In genomic region chr14:104681689-104682074, GRCh38 we compare ENCODE assay signal across 7 cellular contexts. TPM values are rescaled to one million over a fixed set of nuclear protein-coding genes. Genes with fewer than 3 reads are reported as not detected.
DNase-seq lines count a peak whose midpoint lies in the region; ATAC-seq and TF ChIP-seq lines count a peak whose summit lies in the region.

No MANE protein-coding gene starts in this region.

- no peaks in the 10 kb centered on the region for H3K79me2 ChIP-seq in mammary epithelial cell (ENCODE audit: insufficient read depth, low read length)

- H3K27me3 ChIP-seq in HUES6 (ENCODE audit: control insufficient read depth, insufficient read depth, low read length) (no peaks in the 10 kb centered on the region), mammary epithelial cell (ENCODE audit: insufficient read depth, low read length) (no peaks in the 10 kb centered on the region), spleen (replicated peaks in 1 of 7) (peaks cover 0 to 9% (median 0%) of the 10 kb centered on the region in 7 donors)

- ATAC-seq in GM18498 (IDR thresholded peaks at IDR 0.05; ENCODE audit: unreplicated experiment) (no peak), HG02970 (IDR thresholded peaks at IDR 0.05; ENCODE audit: low FRiP score, unreplicated experiment) (no peak)

- H3K36me3 ChIP-seq in HUES6 (ENCODE audit: control insufficient read depth, insufficient read depth, low read length): no peaks in the 10 kb centered on the region
- no peaks in the 10 kb centered on the region for H3K36me3 ChIP-seq in mammary epithelial cell (ENCODE audit: insufficient read depth, low read length)
- H3K36me3 ChIP-seq in spleen: no peaks in the 10 kb centered on the region

- DNase-seq in mammary epithelial cell (peak; percentile 77), iPS-NIHi7 (ENCODE audit: extremely low spot score) (peak; percentile 81), spleen (peak; percentile 88), erythroblast (lab: John Stamatoyannopoulos, UW) (no peak)

- BruUV-seq in mammary epithelial cell (replicated peaks; lab: Mats Ljungman, UMichigan): no TSS peak

- CTCF ChIA-PET in mammary epithelial cell (lab: Charles Lee; ENCODE audit: low non-redundant PET): interaction anchor here (0.9 kb wide), 1 partner anchor 16 kb away, joined by 4 read pairs; no protein-coding TSS in a partner anchor

- H4K20me1 ChIP-seq in mammary epithelial cell (ENCODE audit: insufficient read depth, low read length): no peaks in the 10 kb centered on the region

- WGBS in mammary epithelial cell (ENCODE audit: low coverage, missing lambda C conversion rate): 0% methylated on average over 1 of the region's 11 CpGs
- 45 to 67% (median 63%) methylated on average over 10 to 11 of the region's 11 CpGs for WGBS in spleen, 5 donors

- H3K4me3 ChIP-seq in HUES6 (ENCODE audit: low read depth, low read length) (peak overlapping the region; percentile 49), mammary epithelial cell (replicated peaks in 1 of 3; ENCODE audit: insufficient read depth in 1 of 3, low read depth in 2 of 3, low read length in 3 of 3) (peak overlapping the region in 2 of 3 experiments; percentile 16 to 22), spleen (no peak overlapping the region)

- H3K4me2 ChIP-seq in mammary epithelial cell (ENCODE audit: insufficient read depth, low read depth, low read length): peak overlapping the region; percentile 84

- H3K27ac ChIP-seq in HUES6 (ENCODE audit: low read depth, low read length) (peak overlapping the region; percentile 86; the same call in 1 of the 2 replicates), mammary epithelial cell (ENCODE audit: insufficient read depth, low read depth, low read length) (peak overlapping the region; percentile 93), spleen (peak overlapping the region; percentile 32 to 89 (median 74))

- peaks cover 59% of the 10 kb centered on the region for H3K4me1 ChIP-seq in HUES6 (ENCODE audit: control insufficient read depth, insufficient read depth, low read length)
- peaks cover 59% of the 10 kb centered on the region for H3K4me1 ChIP-seq in mammary epithelial cell (ENCODE audit: insufficient read depth, low read length)
- H3K4me1 ChIP-seq in spleen: peaks cover 30 to 80% (median 59%) of the 10 kb centered on the region in 6 donors

- in situ Hi-C loops in mammary epithelial cell (cut with MboI; ENCODE audit: low sequenced_read_pairs in 2 of 2): no loop called here

- H2AFZ ChIP-seq in mammary epithelial cell (ENCODE audit: low read depth, low read length): peak overlapping the region; percentile 65

- intact Hi-C loops in mammary epithelial cell (cut with micrococcal nuclease) (no loop called here), spleen (cut with DNase I; ENCODE audit: low total_unique reads) (no loop called here)

- dilution Hi-C loops in mammary epithelial cell (cut with HindIII; ENCODE audit: low sequenced_read_pairs): no loop called here

- TF ChIP-seq POLR2A in spleen (IDR thresholded peaks at IDR 0.05) (no peak), erythroblast (IDR thresholded peaks at IDR 0.05; ENCODE audit: low read length) (no peak)

- H3K9me3 ChIP-seq in HUES6 (ENCODE audit: control insufficient read depth, insufficient read depth, low read depth, low read length) (no peaks in the 10 kb centered on the region), mammary epithelial cell (replicated peaks; ENCODE audit: insufficient read depth, low read length) (no peaks in the 10 kb centered on the region), spleen (no peaks in the 10 kb centered on the region)

- H3K9ac ChIP-seq in HUES6 (ENCODE audit: low read length): peak overlapping the region; percentile 83
- H3K9ac ChIP-seq in mammary epithelial cell (ENCODE audit: insufficient read depth, low read length): no peak overlapping the region

- TF ChIP-seq CTCF in mammary epithelial cell (conservative IDR thresholded peaks at IDR 0.05 in 1 of 2, IDR thresholded peaks at IDR 0.05 in 1 of 2; ENCODE audit: extremely low read depth in 1 of 2, insufficient read depth in 1 of 2, low read depth in 1 of 2, low read length in 2 of 2): no peak
- TF ChIP-seq CTCF in spleen (IDR thresholded peaks at IDR 0.05 in 8 of 11, conservative IDR thresholded peaks at IDR 0.05 in 3 of 11): peak in 1 of 11 experiments; percentile 2

RNA-seq across cellular contexts. Expression of gene INF2, which starts 7.7 kb away (rescaled TPM):
- total RNA-seq in mammary epithelial cell (100 to 1,000 TPM in 1 of 2 donors, 10 to 100 TPM in 1; 65.7 to 125 TPM), spleen (100 to 1,000 TPM in 3 of 7 donors, 10 to 100 TPM in 4; 66.9 to 110 (median 96.4) TPM)
- polyA plus RNA-seq in mammary epithelial cell (64.5 TPM), spleen (100 to 1,000 TPM in 2 of 3 donors, 10 to 100 TPM in 1; 56.6 to 120 (median 102) TPM)
- 52.1 TPM for polyA minus RNA-seq in mammary epithelial cell

RNA-seq across cellular contexts. Expression of gene ADSS1, which starts 42.3 kb away (rescaled TPM):
- total RNA-seq in mammary epithelial cell: 1 to 10 TPM; 1.5 to 3.8 TPM
- 0.56 TPM for polyA plus RNA-seq in mammary epithelial cell
- polyA minus RNA-seq in mammary epithelial cell: not detected
- total RNA-seq in spleen: 10 to 100 TPM in 1 of 7 donors, 1 to 10 TPM in 6; 2.7 to 11.7 (median 8.3) TPM
- polyA plus RNA-seq in spleen: 1 to 10 TPM; 3.0 to 3.7 (median 3.2) TPM

Comparison
In these comparisons a context has a peak if more than half of its experiments do, and no peak if none do; other contexts are left out.
1. H3K4me3 ChIP-seq: peak in HUES6 (single experiment) and mammary epithelial cell (2 of 3); none in spleen (0 of 8).
2. DNase-seq: peak in mammary epithelial cell (single experiment), iPS-NIHi7 (single experiment) and spleen (single experiment); none in erythroblast (0 of 2).
3. Peak in every context shown above with its lines, with median percentiles within 50 percentile points of each other: H3K27ac ChIP-seq.